Comparison of ENCODE assay signal across 9 cellular contexts in genomic region chr19:7772752-7773291, GRCh38.
A peak's percentile ranks its signal among the peaks of the same experiment; 100 is the strongest.
DNase-seq lines count a peak whose midpoint lies in the region; ATAC-seq lines count a peak whose summit lies in the region.
"Had no signal": no experiment of that assay in that cellular context is flagged by ENCODE, and none has a peak within 500 bp of the region (broad histone marks: within the 10 kb centered on the region; RNA-seq: fewer than 3 reads in every experiment).

No MANE protein-coding gene starts in this region.

- H3K27ac Mint-ChIP-seq in activated naive CD8-positive, alpha-beta T cell treated with anti-CD3 and anti-CD28 coated beads, Interleukin-2, amount 50 U/mL, for 24 hours: peak overlapping the region; percentile 89
- H3K27ac Mint-ChIP-seq: IgD-negative memory B cell had no signal

- ATAC-seq in GM19043 (IDR thresholded peaks at IDR 0.05; ENCODE audit: low read depth, unreplicated experiment): peak; percentile 63
- ATAC-seq in activated naive CD8-positive, alpha-beta T cell treated with anti-CD3 and anti-CD28 coated beads, Interleukin-2, amount 50 U/mL, for 24 hours: peak; percentile 99
- ATAC-seq in GM21423 (IDR thresholded peaks at IDR 0.05; ENCODE audit: unreplicated experiment): no peak

- peaks cover 39% of the 10 kb centered on the region for H3K27me3 Mint-ChIP-seq in activated naive CD8-positive, alpha-beta T cell treated with anti-CD3 and anti-CD28 coated beads, Interleukin-2, amount 50 U/mL, for 24 hours

- H3K4me3 Mint-ChIP-seq in activated naive CD8-positive, alpha-beta T cell treated with anti-CD3 and anti-CD28 coated beads, Interleukin-2, amount 50 U/mL, for 24 hours: peak overlapping the region; percentile 60
- H3K4me3 Mint-ChIP-seq: IgD-negative memory B cell had no signal

- peaks cover 4% of the 10 kb centered on the region for H3K36me3 Mint-ChIP-seq in activated naive CD8-positive, alpha-beta T cell treated with anti-CD3 and anti-CD28 coated beads, Interleukin-2, amount 50 U/mL, for 24 hours (ENCODE audit: low read depth)
- H3K36me3 Mint-ChIP-seq: IgD-negative memory B cell had no signal

- peaks cover 28% of the 10 kb centered on the region for H3K4me1 Mint-ChIP-seq in activated naive CD8-positive, alpha-beta T cell treated with anti-CD3 and anti-CD28 coated beads, Interleukin-2, amount 50 U/mL, for 24 hours

- DNase-seq in NOMO-1 treated with DMSO at 0.1 percent for 48 hours (lab: John Stamatoyannopoulos, UW; ENCODE audit: unreplicated experiment) (peak; percentile 99), NCI-H1694 (lab: John Stamatoyannopoulos, UW) (no peak), cortex of kidney (lab: John Stamatoyannopoulos, UW) (no peak), T-helper 9 cell (no peak)
- DNase-seq in activated naive CD8-positive, alpha-beta T cell treated with anti-CD3 and anti-CD28 coated beads, Interleukin-2, amount 50 U/mL, for 24 hours: peak; percentile 34
- peak; percentile 27 for DNase-seq in stimulated activated CD4-positive, alpha-beta T cell treated with anti-CD3 and anti-CD28 coated beads, Interleukin-2, amount 100 ng/mL, for 4 hours (ENCODE audit: low read depth)

- no peaks in the 10 kb centered on the region for H3K9me3 Mint-ChIP-seq in activated naive CD8-positive, alpha-beta T cell treated with anti-CD3 and anti-CD28 coated beads, Interleukin-2, amount 50 U/mL, for 24 hours
- H3K9me3 Mint-ChIP-seq: IgD-negative memory B cell had no signal

Comparison
In these comparisons a context has a peak if more than half of its experiments do, and no peak if none do; other contexts are left out.
1. DNase-seq: peak in NOMO-1 treated with DMSO at 0.1 percent for 48 hours (single experiment), activated naive CD8-positive, alpha-beta T cell treated with anti-CD3 and anti-CD28 coated beads, Interleukin-2, amount 50 U/mL, for 24 hours (single experiment) and stimulated activated CD4-positive, alpha-beta T cell treated with anti-CD3 and anti-CD28 coated beads, Interleukin-2, amount 100 ng/mL, for 4 hours (single experiment); none in NCI-H1694 (single experiment), cortex of kidney (single experiment) and T-helper 9 cell (single experiment).